In the genomic region with DNA sequence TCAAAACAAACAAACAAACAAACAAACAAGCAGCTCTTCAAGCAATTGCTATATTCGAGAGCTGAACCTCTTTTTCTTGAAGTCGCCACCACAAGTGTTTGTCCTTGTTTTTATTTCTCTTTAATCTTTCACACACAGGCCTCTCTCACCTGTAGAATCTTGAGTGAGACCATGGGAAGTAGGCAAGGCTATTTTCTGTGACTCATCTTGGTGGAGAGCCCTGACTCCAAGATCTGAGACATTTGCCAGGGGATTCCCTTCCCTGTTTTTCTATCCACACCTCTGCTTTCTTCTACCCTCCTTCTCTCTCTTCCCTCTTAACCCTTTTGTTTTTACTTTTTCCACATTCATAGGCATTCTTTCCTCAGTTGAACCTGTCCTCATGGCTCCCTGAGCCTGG, we compare ENCODE assay signal across 33 cellular contexts. TPM values are rescaled to one million over a fixed set of nuclear protein-coding genes. Genes with fewer than 3 reads are reported as not detected.
DNase-seq lines count a peak whose midpoint lies in the region; FAIRE-seq and TF ChIP-seq lines count a peak whose summit lies in the region.
"Had no signal": no experiment of that assay in that cellular context is flagged by ENCODE, and none has a peak within 500 bp of the region (broad histone marks: within the 10 kb centered on the region; RNA-seq: fewer than 3 reads in every experiment).

No MANE protein-coding gene starts in this region.

- H3K27ac Mint-ChIP-seq in T-helper 2 cell treated with Interferon-gamma antibody and Interleukin-4, amounts not matched to agents 5 μg/mL and 100 μg/mL, for 36 hours, result no peak overlapping the region
- H3K27ac Mint-ChIP-seq: activated naive CD4-positive, alpha-beta T cell treated with anti-CD3 and anti-CD28 coated beads, Interleukin-2, amount 50 U/mL, for 24 hours; activated T-helper 2 cell treated with anti-CD3 and anti-CD28 coated beads, Interferon-gamma antibody, Interleukin-2, Interleukin-4, amounts not matched to agents 10 μg/mL and 5 μg/mL and 100 μg/mL, durations not matched to agents 14 hours and 24 hours and 36 hours; mesothelial cell of epicardium; naive B cell; stimulated activated naive B cell treated with anti-CD40 and anti-IgM and Interleukin-4, amounts not matched to agents 10 μg/mL and 1 μg/mL and 100 μg/mL, for 72 hours had no signal

- in situ Hi-C loops in Caki2 (cut with HindIII; ENCODE audit: low pct_unique_long_range_greater_than_20kb, low sequenced_read_pairs), result no loop called here

- H3K36me3 ChIP-seq in bronchial epithelial cell (ENCODE audit: control insufficient read depth, insufficient read depth, low read length) (no peaks in the 10 kb centered on the region), adrenal gland (replicated peaks in 1 of 2) (no peaks in the 10 kb centered on the region)
- H3K36me3 ChIP-seq: cardiac muscle cell, upper lobe of left lung, WERI-Rb-1 had no signal

- H3K4me1 ChIP-seq in adrenal gland (replicated peaks in 1 of 2), result no peaks in the 10 kb centered on the region
- H3K4me1 ChIP-seq: Caco-2, upper lobe of left lung had no signal

- H3K36me3 Mint-ChIP-seq in T-helper 2 cell treated with Interferon-gamma antibody and Interleukin-4, amounts not matched to agents 5 μg/mL and 100 μg/mL, for 36 hours (ENCODE audit: low read depth), result no peaks in the 10 kb centered on the region
- H3K36me3 Mint-ChIP-seq: mesothelial cell of epicardium; naive B cell; stimulated activated naive B cell treated with anti-CD40 and anti-IgM and Interleukin-4, amounts not matched to agents 10 μg/mL and 1 μg/mL and 100 μg/mL, for 72 hours had no signal

- H3K4me3 Mint-ChIP-seq in T-helper 2 cell treated with Interferon-gamma antibody and Interleukin-4, amounts not matched to agents 5 μg/mL and 100 μg/mL, for 36 hours, result no peak overlapping the region
- H3K4me3 Mint-ChIP-seq: activated naive CD4-positive, alpha-beta T cell treated with anti-CD3 and anti-CD28 coated beads, Interleukin-2, amount 50 U/mL, for 24 hours; mesothelial cell of epicardium; naive B cell; stimulated activated naive B cell treated with anti-CD40 and anti-IgM and Interleukin-4, amounts not matched to agents 10 μg/mL and 1 μg/mL and 100 μg/mL, for 72 hours had no signal

- TF ChIP-seq CTCF in bronchial epithelial cell (IDR thresholded peaks at IDR 0.05; ENCODE audit: insufficient read depth, low read length, severe bottlenecking), result no peak
- TF ChIP-seq CTCF in adrenal gland (IDR thresholded peaks at IDR 0.05), result no peak

- H3K9me3 Mint-ChIP-seq in T-helper 2 cell treated with Interferon-gamma antibody and Interleukin-4, amounts not matched to agents 5 μg/mL and 100 μg/mL, for 36 hours, result no peaks in the 10 kb centered on the region
- H3K9me3 Mint-ChIP-seq: activated naive CD4-positive, alpha-beta T cell treated with anti-CD3 and anti-CD28 coated beads, Interleukin-2, amount 50 U/mL, for 24 hours; activated T-helper 2 cell treated with anti-CD3 and anti-CD28 coated beads, Interferon-gamma antibody, Interleukin-2, Interleukin-4, amounts not matched to agents 10 μg/mL and 5 μg/mL and 100 μg/mL, durations not matched to agents 14 hours and 24 hours and 36 hours; naive B cell; stimulated activated naive B cell treated with anti-CD40 and anti-IgM and Interleukin-4, amounts not matched to agents 10 μg/mL and 1 μg/mL and 100 μg/mL, for 72 hours had no signal

- H3K27me3 Mint-ChIP-seq in T-helper 2 cell treated with Interferon-gamma antibody and Interleukin-4, amounts not matched to agents 5 μg/mL and 100 μg/mL, for 36 hours (ENCODE audit: low read depth), result peaks cover 4% of the 10 kb centered on the region
- H3K27me3 Mint-ChIP-seq: activated naive CD4-positive, alpha-beta T cell treated with anti-CD3 and anti-CD28 coated beads, Interleukin-2, amount 50 U/mL, for 24 hours had no signal

- H3K4me1 Mint-ChIP-seq in T-helper 2 cell treated with Interferon-gamma antibody and Interleukin-4, amounts not matched to agents 5 μg/mL and 100 μg/mL, for 36 hours (ENCODE audit: low read depth), result peaks cover 10% of the 10 kb centered on the region
- H3K4me1 Mint-ChIP-seq: mesothelial cell of epicardium, naive B cell had no signal

- H3K27ac ChIP-seq in adrenal gland, result no peak overlapping the region
- H3K27ac ChIP-seq: cardiac muscle cell, KMS-11, upper lobe of left lung, WERI-Rb-1 had no signal

- no peak for FAIRE-seq in bronchial epithelial cell (lab: Jason Lieb, UNC)
- FAIRE-seq: colon, GM12878 had no signal

- no peaks in the 10 kb centered on the region for H3K9me3 ChIP-seq in adrenal gland (replicated peaks in 1 of 3)
- H3K9me3 ChIP-seq: Caco-2, upper lobe of left lung had no signal

- intact Hi-C loops in adrenal gland (cut with DNase I), result no loop called here

- 73 to 84% (median 80%) methylated on average over 2 of the region's 2 CpGs for WGBS in adrenal gland, 4 donors

- no peak overlapping the region for H3K4me3 ChIP-seq in bronchial epithelial cell (ENCODE audit: low read depth, low read length)
- no peak overlapping the region for H3K4me3 ChIP-seq in adrenal gland
- H3K4me3 ChIP-seq: cardiac muscle cell, GM12878, upper lobe of left lung had no signal

- H3K27me3 ChIP-seq in bronchial epithelial cell (ENCODE audit: control insufficient read depth, insufficient read depth, low read length) (no peaks in the 10 kb centered on the region), adrenal gland (no peaks in the 10 kb centered on the region)
- H3K27me3 ChIP-seq: cardiac muscle cell, upper lobe of left lung had no signal

- peak; percentile 30 for DNase-seq in Caki2 (ENCODE audit: low read depth)
- DNase-seq in NCI-H226, result peak; percentile 32
- peak; percentile 85 for DNase-seq in bronchial epithelial cell (ENCODE audit: low read depth)
- peak; percentile 51 for DNase-seq in kidney tubule cell (ENCODE audit: low spot score)
- DNase-seq in T-helper 2 cell treated with Interferon-gamma antibody and Interleukin-4, amounts not matched to agents 5 μg/mL and 100 μg/mL, for 36 hours (ENCODE audit: low spot score), result no peak
- no peak for DNase-seq in adrenal gland
- DNase-seq in mesenteric fat pad (ENCODE audit: low spot score), result no peak
- DNase-seq in COLO829 (ENCODE audit: low spot score), result no peak
- DNase-seq: activated CD4-positive, alpha-beta T cell treated with anti-CD3 and anti-CD28 coated beads for 48 hours; C1 segment of cervical spinal cord; Caco-2; head of caudate nucleus; islet precursor cell; naive B cell; NCI-H2029; NCI-H524; nucleus accumbens; SHP77 treated with DMSO at 0.1 percent for 48 hours; stimulated activated naive B cell treated with anti-CD40 and anti-IgM and Interleukin-4, amounts not matched to agents 10 μg/mL and 1 μg/mL and 100 μg/mL, for 72 hours; SW 1271; T1000; WERI-Rb-1 had no signal

- no peak for TF ChIP-seq POLR2A in adrenal gland (IDR thresholded peaks at IDR 0.05)

RNA-seq across cellular contexts. Expression of gene TAS2R60, which starts 8.0 kb away (rescaled TPM):
- total RNA-seq in Caki2 (2014; rRNA removed; shearing (Covaris generic); ENCODE audit: low replicate concordance), result not detected in 2 replicates
- not detected in 2 replicates for total RNA-seq in bronchial epithelial cell
- total RNA-seq in adrenal gland, result under 1 TPM in 1 of 8 donors, not detected in 7; 0.42 TPM
- polyA plus RNA-seq in adrenal gland, result not detected
- total RNA-seq in mesenteric fat pad, result 0.35 TPM
- total RNA-seq: activated T-helper 2 cell treated with anti-CD3 and anti-CD28 coated beads, Interferon-gamma antibody, Interleukin-2, Interleukin-4, amounts not matched to agents 10 μg/mL and 5 μg/mL and 100 μg/mL, durations not matched to agents 14 hours and 24 hours and 36 hours; Caco-2; cardiac muscle cell; GM12878; H4; left ventricle myocardium superior; mesothelial cell of epicardium had no signal
- polyA plus RNA-seq: aorta, cardiac muscle cell, GM12878 had no signal

RNA-seq across cellular contexts. Expression of gene EPHA1, which starts 26.6 kb away (rescaled TPM):
- total RNA-seq in Caki2 (2014; rRNA removed; shearing (Covaris generic); ENCODE audit: low replicate concordance), result not detected in 2 replicates
- total RNA-seq in bronchial epithelial cell (19.0 and 51.5 TPM in 2 replicates), adrenal gland (1 to 10 TPM in 1 of 8 donors, under 1 TPM in 5, not detected in 2; 0.14 to 1.3 (median 0.51) TPM), mesenteric fat pad (0.22 TPM)
- polyA plus RNA-seq in adrenal gland, result 1 to 10 TPM in 1 of 3 donors, under 1 TPM in 2; 0.07 to 1.2 (median 0.40) TPM
- total RNA-seq: H4, left ventricle myocardium superior had no signal

RNA-seq across cellular contexts. Expression of gene TAS2R41, which starts 42.4 kb away (rescaled TPM):
- not detected in 2 replicates for total RNA-seq in Caki2 (2014; rRNA removed; shearing (Covaris generic); ENCODE audit: low replicate concordance)
- total RNA-seq in bronchial epithelial cell (not detected in 2 replicates), adrenal gland (under 1 TPM in 1 of 8 donors, not detected in 7; 0.28 TPM), mesenteric fat pad (not detected)
- not detected for polyA plus RNA-seq in adrenal gland
- total RNA-seq: activated T-helper 2 cell treated with anti-CD3 and anti-CD28 coated beads, Interferon-gamma antibody, Interleukin-2, Interleukin-4, amounts not matched to agents 10 μg/mL and 5 μg/mL and 100 μg/mL, durations not matched to agents 14 hours and 24 hours and 36 hours; Caco-2; cardiac muscle cell; GM12878; H4; left ventricle myocardium superior; mesothelial cell of epicardium had no signal
- polyA plus RNA-seq: aorta, cardiac muscle cell, GM12878 had no signal

RNA-seq across cellular contexts. Expression of gene ZYX, which starts 54.1 kb away (rescaled TPM):
- 23.2 and 41.3 TPM in 2 replicates for total RNA-seq in Caki2 (2014; rRNA removed; shearing (Covaris generic); ENCODE audit: low replicate concordance)
- total RNA-seq in bronchial epithelial cell (9.2 and 10.6 TPM in 2 replicates), adrenal gland (100 to 1,000 TPM in 2 of 8 donors, 10 to 100 TPM in 6; 55.9 to 112 (median 77.1) TPM), mesenteric fat pad (271 TPM)
- polyA plus RNA-seq in adrenal gland, result 100 to 1,000 TPM in 2 of 3 donors, 10 to 100 TPM in 1; 34.8 to 152 (median 117) TPM

Comparison
In these comparisons a context has a peak if more than half of its experiments do, and no peak if none do; other contexts are left out.
1. DNase-seq: peak in Caki2 (single experiment), NCI-H226 (single experiment), bronchial epithelial cell (single experiment) and kidney tubule cell (single experiment); none in T-helper 2 cell treated with Interferon-gamma antibody and Interleukin-4, amounts not matched to agents 5 μg/mL and 100 μg/mL, for 36 hours (single experiment), adrenal gland (0 of 7), mesenteric fat pad (single experiment) and COLO829 (single experiment).